13 cellular contexts compared by ENCODE assay signal in the genomic region with DNA sequence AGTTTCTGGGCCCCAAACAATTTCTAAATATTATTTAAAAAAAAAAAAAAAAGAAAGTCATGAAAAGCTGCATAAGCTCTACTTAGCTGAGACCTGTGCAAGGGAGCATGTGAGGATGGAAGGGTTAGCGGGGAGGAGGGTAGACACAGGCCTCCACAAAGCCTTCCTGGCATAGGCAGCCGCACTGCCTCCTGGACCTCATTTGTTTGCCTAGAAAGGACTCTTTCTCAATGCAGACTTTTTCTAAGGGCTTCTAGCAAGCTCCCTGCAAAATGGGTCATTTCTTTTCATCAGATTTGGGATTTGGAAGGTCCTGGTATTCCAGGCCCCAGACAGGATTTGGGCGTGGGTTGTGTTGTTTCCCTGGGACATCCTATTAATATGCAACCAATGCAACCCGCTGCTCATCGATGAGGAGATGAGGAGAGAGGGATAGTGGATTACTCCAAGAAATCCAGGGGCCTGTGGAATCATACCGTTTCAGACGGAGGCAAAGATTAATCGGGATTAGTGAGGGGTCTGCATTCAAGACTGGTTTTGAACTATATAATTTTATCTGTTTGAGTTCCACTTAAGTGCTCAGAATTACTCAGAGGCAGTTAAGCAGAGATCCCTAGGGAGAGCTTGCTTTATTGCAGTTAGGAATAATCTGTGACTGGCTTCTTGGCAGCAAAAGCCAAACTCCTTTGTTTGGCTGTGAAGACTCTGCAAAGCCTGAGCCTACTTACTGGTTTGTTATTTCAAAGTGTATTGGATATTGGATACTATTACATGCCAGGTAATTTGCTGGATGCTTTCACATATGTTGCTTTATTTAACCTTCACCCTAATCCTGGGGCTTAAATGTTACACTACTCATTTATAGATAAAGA.
DNase-seq lines count a peak whose midpoint lies in the region; ATAC-seq, FAIRE-seq and TF ChIP-seq lines count a peak whose summit lies in the region.
"Had no signal": no experiment of that assay in that cellular context is flagged by ENCODE, and none has a peak within 500 bp of the region (broad histone marks: within the 10 kb centered on the region; RNA-seq: fewer than 3 reads in every experiment).

No MANE protein-coding gene starts in this region.

- no peak overlapping the region for H4K8ac ChIP-seq in mesenchymal stem cell (ENCODE audit: low read length)

- TF ChIP-seq CTCF in HEK293 (tag by site-specific recombination; IDR thresholded peaks at IDR 0.05) (no peak), HepG2 (CRISPR knock-in tag; IDR thresholded peaks at IDR 0.05) (no peak)

- no peak overlapping the region for H2AFZ ChIP-seq in mesenchymal stem cell (ENCODE audit: low read depth, low read length)
- no peak overlapping the region for H2AFZ ChIP-seq in HepG2 (ENCODE audit: low read length)

- H3K9ac ChIP-seq in mesenchymal stem cell (ENCODE audit: low read length): peak overlapping the region; percentile 62
- H3K9ac ChIP-seq in HepG2 (ENCODE audit: insufficient read depth, low read depth, low read length): no peak overlapping the region

- in situ Hi-C loops in HepG2 (cut with HindIII; ENCODE audit: extremely low pct_ligation_motif_present, low pct_unique_long_range_greater_than_20kb): no loop called here

- H2BK12ac ChIP-seq in mesenchymal stem cell (ENCODE audit: low read length in 2 of 2): no peak overlapping the region

- no peaks in the 10 kb centered on the region for H4K20me1 ChIP-seq in HepG2 (ENCODE audit: insufficient read depth, low read length)

- H3K36me3 ChIP-seq in HEK293 (ENCODE audit: control insufficient read depth in 2 of 2, insufficient read depth in 1 of 2, low read length in 2 of 2) (no peaks in the 10 kb centered on the region), mesenchymal stem cell (ENCODE audit: control insufficient read depth in 1 of 2, insufficient read depth in 2 of 2, low read depth in 1 of 2, low read length in 2 of 2) (no peaks in the 10 kb centered on the region), HepG2 (replicated peaks in 1 of 2; ENCODE audit: control insufficient read depth in 1 of 2, insufficient read depth in 2 of 2, low read length in 2 of 2) (no peaks in the 10 kb centered on the region)

- H3K14ac ChIP-seq in mesenchymal stem cell (ENCODE audit: low read length in 2 of 2): no peak overlapping the region

- H3K27ac ChIP-seq in HEK293 (ENCODE audit: extremely low read depth, low read depth, low read length) (peak overlapping the region; percentile 48), mesenchymal stem cell (ENCODE audit: low read length, poor library complexity, severe bottlenecking) (no peak overlapping the region), HepG2 (ENCODE audit: extremely low read length, insufficient read depth, low read length) (no peak overlapping the region)

- H2AK5ac ChIP-seq in mesenchymal stem cell (ENCODE audit: low read length, severe bottlenecking): no peak overlapping the region

- H2BK5ac ChIP-seq in mesenchymal stem cell (ENCODE audit: low read depth, low read length, poor library complexity, severe bottlenecking): no peak overlapping the region

- H3K27me3 ChIP-seq in mesenchymal stem cell (ENCODE audit: control insufficient read depth in 1 of 2, insufficient read depth in 1 of 2, low read length in 2 of 2) (no peaks in the 10 kb centered on the region), HepG2 (ENCODE audit: control insufficient read depth in 1 of 2, insufficient read depth in 2 of 2, low read length in 2 of 2) (no peaks in the 10 kb centered on the region; a peak in 1 of 5 replicates)

- peak; percentile 85 for DNase-seq in AG08395 (ENCODE audit: low spot score)
- DNase-seq in astrocyte of the hippocampus (ENCODE audit: low read depth, low spot score): peak; percentile 66
- DNase-seq in mesenchymal stem cell: peak; percentile 38
- DNase-seq in HepG2 (ENCODE audit: low spot score): no peak
- DNase-seq in stimulated activated CD4-positive, alpha-beta T cell treated with anti-CD3 and anti-CD28 coated beads, Interleukin-2, amount 100 ng/mL, for 24 hours: no peak
- no peak for DNase-seq in NCI-H1048 (lab: John Stamatoyannopoulos, UW)
- DNase-seq: activated CD4-positive, CD25-positive, alpha-beta regulatory T cell; COR-L47; NCI-H2029 treated with DMSO at 0.1 percent for 48 hours; SHP77 treated with DMSO at 0.1 percent for 48 hours had no signal

- POLR2A ChIA-PET in HEK293 (lab: Yijun Ruan, JAX): no interaction called here
- POLR2A ChIA-PET in HepG2 (lab: Yijun Ruan, JAX): no interaction called here

- H3K4me2 ChIP-seq in mesenchymal stem cell (ENCODE audit: low read length, poor library complexity, severe bottlenecking) (no peak overlapping the region), HepG2 (ENCODE audit: low read depth, low read length) (no peak overlapping the region)

- intact Hi-C loops in HepG2 (cut with micrococcal nuclease; ENCODE audit: unreplicated experiment): no loop called here

- no peak for FAIRE-seq in HepG2 (lab: Jason Lieb, UNC)

- H3K4me1 ChIP-seq in HEK293 (ENCODE audit: control insufficient read depth, insufficient read depth, low read length): peaks cover 4% of the 10 kb centered on the region
- H3K4me1 ChIP-seq in mesenchymal stem cell (ENCODE audit: control insufficient read depth, insufficient read depth, low read depth, low read length): peaks cover 15% of the 10 kb centered on the region
- H3K4me1 ChIP-seq in HepG2 (ENCODE audit: insufficient read depth, low read length): no peaks in the 10 kb centered on the region

- no peak overlapping the region for H4K91ac ChIP-seq in mesenchymal stem cell (ENCODE audit: low read length)

- no peak overlapping the region for H2BK15ac ChIP-seq in mesenchymal stem cell (ENCODE audit: low read depth, poor library complexity, severe bottlenecking)

- peaks cover 9% of the 10 kb centered on the region for H3K79me1 ChIP-seq in mesenchymal stem cell (replicated peaks; ENCODE audit: low read length, poor library complexity, severe bottlenecking)

- H3K23ac ChIP-seq in mesenchymal stem cell (ENCODE audit: low read length in 2 of 2): no peak overlapping the region

- TF ChIP-seq RAD21 in HepG2 (CRISPR knock-in tag; IDR thresholded peaks at IDR 0.05): no peak

- TF ChIP-seq EP300 in HepG2 (IDR thresholded peaks at IDR 0.05; ENCODE audit: low read depth in 2 of 2, low read length in 2 of 2) (no peak), HepG2 (CRISPR knock-in tag; IDR thresholded peaks at IDR 0.05; ENCODE audit: borderline replicate concordance) (no peak)

- H3K4me3 ChIP-seq in HEK293 (ENCODE audit: low read depth, low read length) (no peak overlapping the region), mesenchymal stem cell (ENCODE audit: insufficient read depth in 1 of 2, low read depth in 1 of 2, low read length in 2 of 2) (peak overlapping the region in 1 of 2 experiments; percentile 47), HepG2 (replicated peaks in 1 of 3; ENCODE audit: insufficient read depth in 1 of 3, low read depth in 2 of 3, low read length in 3 of 3) (no peak overlapping the region)

- BruUV-seq in HepG2 (replicated peaks; lab: Mats Ljungman, UMichigan): no TSS peak

- H3K79me2 ChIP-seq in HepG2 (ENCODE audit: insufficient read depth, low read length): no peaks in the 10 kb centered on the region

- no peak for TF ChIP-seq POLR2A in HepG2 (IDR thresholded peaks at IDR 0.05; ENCODE audit: insufficient read depth in 1 of 2, low read depth in 2 of 2, low read length in 2 of 2)

- WGBS in mesenchymal stem cell: 82% methylated on average over 8 of the region's 8 CpGs
- WGBS in HepG2 (ENCODE audit: low lambda C conversion rate): 20% methylated on average over 7 of the region's 8 CpGs

- H3K9me3 ChIP-seq in HEK293 (ENCODE audit: control insufficient read depth, insufficient read depth, low read depth, low read length) (no peaks in the 10 kb centered on the region), mesenchymal stem cell (ENCODE audit: control insufficient read depth, low read length) (no peaks in the 10 kb centered on the region), HepG2 (ENCODE audit: low read length) (no peaks in the 10 kb centered on the region)

- no peak overlapping the region for H3K18ac ChIP-seq in mesenchymal stem cell (ENCODE audit: low read depth in 1 of 2, low read length in 2 of 2)

- H3K4ac ChIP-seq in mesenchymal stem cell (ENCODE audit: low read depth in 1 of 2, low read length in 2 of 2): no peak overlapping the region

- ATAC-seq in HepG2 (no peak), GM18502 (IDR thresholded peaks at IDR 0.05; ENCODE audit: poor library complexity, unreplicated experiment) (no peak)
- ATAC-seq: stimulated activated memory B cell treated with anti-CD40 and anti-IgM and Interleukin-4, amounts not matched to agents 10 μg/mL and 1 μg/mL and 100 μg/mL, for 72 hours had no signal

- no peak overlapping the region for H2BK120ac ChIP-seq in mesenchymal stem cell (ENCODE audit: low read depth, low read length)

- CTCF ChIA-PET in HEK293 (lab: Yijun Ruan, JAX): interaction anchor here (1.1 kb wide), 1 partner anchor 137 kb away, joined by 7 read pairs; no protein-coding TSS in a partner anchor
- CTCF ChIA-PET in HepG2 (lab: Yijun Ruan, JAX; ENCODE audit: low intra/inter-chr PET ratio, low total read pairs): no interaction called here

TF ChIP-seq in HepG2, 621 proteins besides CTCF, POLR2A, EP300 and RAD21 (continues in another document):
- TF ChIP-seq HNF4A (CRISPR knock-in tag; IDR thresholded peaks at IDR 0.05) (no peak), MATR3 (CRISPR knock-in tag; IDR thresholded peaks at IDR 0.05) (no peak), ZBTB1 (CRISPR knock-in tag; IDR thresholded peaks at IDR 0.05; ENCODE audit: borderline replicate concordance) (no peak), SMAD9 (CRISPR knock-in tag; IDR thresholded peaks at IDR 0.05) (no peak), ZNF282 (IDR thresholded peaks at IDR 0.05; ENCODE audit: partially characterized antibody) (no peak), ZNF44 (CRISPR knock-in tag; IDR thresholded peaks at IDR 0.05) (no peak), HNRNPH1 (optimal IDR thresholded peaks at IDR 0.05; ENCODE audit: low read depth, low read length) (no peak)
- TF ChIP-seq, protein P1, sequence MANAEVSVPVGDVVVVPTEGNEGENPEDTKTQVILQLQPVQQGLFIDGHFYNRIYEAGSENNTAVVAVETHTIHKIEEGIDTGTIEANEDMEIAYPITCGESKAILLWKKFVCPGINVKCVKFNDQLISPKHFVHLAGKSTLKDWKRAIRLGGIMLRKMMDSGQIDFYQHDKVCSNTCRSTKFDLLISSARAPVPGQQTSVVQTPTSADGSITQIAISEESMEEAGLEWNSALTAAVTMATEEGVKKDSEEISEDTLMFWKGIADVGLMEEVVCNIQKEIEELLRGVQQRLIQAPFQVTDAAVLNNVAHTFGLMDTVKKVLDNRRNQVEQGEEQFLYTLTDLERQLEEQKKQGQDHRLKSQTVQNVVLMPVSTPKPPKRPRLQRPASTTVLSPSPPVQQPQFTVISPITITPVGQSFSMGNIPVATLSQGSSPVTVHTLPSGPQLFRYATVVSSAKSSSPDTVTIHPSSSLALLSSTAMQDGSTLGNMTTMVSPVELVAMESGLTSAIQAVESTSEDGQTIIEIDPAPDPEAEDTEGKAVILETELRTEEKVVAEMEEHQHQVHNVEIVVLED (CRISPR knock-in tag; IDR thresholded peaks at IDR 0.05; ENCODE audit: borderline replicate concordance): no peak
- TF ChIP-seq, protein P2, sequence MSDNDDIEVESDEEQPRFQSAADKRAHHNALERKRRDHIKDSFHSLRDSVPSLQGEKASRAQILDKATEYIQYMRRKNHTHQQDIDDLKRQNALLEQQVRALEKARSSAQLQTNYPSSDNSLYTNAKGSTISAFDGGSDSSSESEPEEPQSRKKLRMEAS (IDR thresholded peaks at IDR 0.05): no peak

Comparison
In these comparisons a context has a peak if more than half of its experiments do, and no peak if none do; other contexts are left out.
1. DNase-seq: peak in AG08395 (single experiment), astrocyte of the hippocampus (single experiment) and mesenchymal stem cell (single experiment); none in HepG2 (single experiment), stimulated activated CD4-positive, alpha-beta T cell treated with anti-CD3 and anti-CD28 coated beads, Interleukin-2, amount 100 ng/mL, for 24 hours (0 of 2) and NCI-H1048 (single experiment).